1 cellular context compared by ENCODE assay signal in the genomic region with DNA sequence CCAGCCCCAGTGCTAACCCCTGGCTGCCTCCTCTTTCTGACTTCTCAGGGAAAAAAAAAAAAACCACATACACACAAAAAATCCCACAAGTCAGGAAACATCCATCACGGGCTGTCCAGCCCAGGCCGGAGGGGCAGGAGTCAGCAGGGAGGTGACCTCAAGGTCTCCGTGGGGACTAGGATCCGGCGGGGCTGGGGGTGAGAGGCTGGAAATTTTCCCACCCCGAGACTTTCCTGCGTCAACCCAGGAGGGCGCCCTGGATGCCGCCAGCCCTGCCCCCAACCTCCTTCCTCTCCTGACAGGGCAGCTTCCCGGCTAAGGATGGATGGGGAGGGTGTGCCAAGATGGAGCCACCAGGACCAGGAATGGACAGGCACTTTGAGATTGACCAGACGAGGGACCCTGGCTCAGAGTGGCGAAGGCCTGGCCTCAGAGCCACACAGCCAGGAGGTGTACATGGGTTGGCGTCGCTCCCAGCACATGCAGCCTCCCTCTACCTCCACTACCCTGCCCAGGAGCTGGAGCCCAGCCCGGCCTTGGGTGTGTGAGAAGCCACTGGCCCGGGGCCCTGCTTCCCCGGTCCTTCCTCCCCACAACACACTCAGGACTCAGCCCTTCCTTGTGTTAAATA.
TF ChIP-seq lines count a peak whose summit lies in the region.

No MANE protein-coding gene starts in this region.

TF ChIP-seq in HepG2, 621 proteins besides CTCF, POLR2A, EP300 and RAD21:
- TF ChIP-seq ZNF20 (CRISPR knock-in tag; IDR thresholded peaks at IDR 0.05), result no peak
- peak; percentile 78; the same call in 1 of the 2 replicates for TF ChIP-seq ZNF768 (CRISPR knock-in tag; IDR thresholded peaks at IDR 0.05)
